In the genomic region with DNA sequence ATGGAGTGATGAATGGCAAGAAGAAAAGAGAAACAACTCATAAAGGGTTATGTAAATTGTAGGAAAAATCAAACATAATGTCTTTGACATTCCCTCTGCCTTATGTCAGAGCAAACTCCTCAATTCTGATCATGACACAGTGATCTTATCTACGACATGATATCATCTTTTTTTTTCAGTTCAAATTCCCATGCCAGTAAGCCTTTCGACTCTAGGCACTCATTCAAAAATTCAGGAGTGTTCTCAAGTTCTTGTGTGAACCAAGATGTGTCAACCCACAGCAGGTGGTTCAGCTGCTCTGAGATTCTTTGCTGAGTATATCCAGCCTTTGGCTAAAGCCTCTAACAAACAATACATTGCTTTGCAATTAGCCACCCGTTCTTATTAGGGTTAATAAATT, we compare ENCODE assay signal across 25 cellular contexts.
DNase-seq lines count a peak whose midpoint lies in the region; ATAC-seq and TF ChIP-seq lines count a peak whose summit lies in the region.
"Had no signal": no experiment of that assay in that cellular context is flagged by ENCODE, and none has a peak within 500 bp of the region (broad histone marks: within the 10 kb centered on the region; RNA-seq: fewer than 3 reads in every experiment).

No MANE protein-coding gene starts in this region.

- no peak overlapping the region for H2AFZ ChIP-seq in smooth muscle cell (ENCODE audit: low read depth)
- H2AFZ ChIP-seq: parathyroid adenoma had no signal

- intact Hi-C loops in psoas muscle (cut with DNase I): no loop called here
- intact Hi-C loops in Calu3 (cut with micrococcal nuclease; ENCODE audit: unreplicated experiment): no loop called here

- TF ChIP-seq CTCF in choroid plexus epithelial cell (conservative IDR thresholded peaks at IDR 0.05; ENCODE audit: low read depth, low read length): no peak
- TF ChIP-seq CTCF in psoas muscle (IDR thresholded peaks at IDR 0.05): no peak
- TF ChIP-seq CTCF in smooth muscle cell (IDR thresholded peaks at IDR 0.05; ENCODE audit: borderline replicate concordance, insufficient read depth, poor library complexity, severe bottlenecking): no peak
- no peak for TF ChIP-seq CTCF in Calu3 (IDR thresholded peaks at IDR 0.05; ENCODE audit: unreplicated experiment)

- H3K9me3 Mint-ChIP-seq in Calu3 (ENCODE audit: low read depth, unreplicated experiment): no peaks in the 10 kb centered on the region

- H3K4me1 Mint-ChIP-seq in Calu3 (ENCODE audit: low read depth, unreplicated experiment): no peaks in the 10 kb centered on the region
- H3K4me1 Mint-ChIP-seq: CD4-positive, CD25-positive, alpha-beta regulatory T cell; central memory CD8-positive, alpha-beta T cell; stimulated activated naive CD8-positive, alpha-beta T cell treated with anti-CD3 and anti-CD28 coated beads, Interleukin-15, amount 100 ng/mL, for 72 hours had no signal

- H3K27ac ChIP-seq in psoas muscle: peak overlapping the region; percentile 54
- H3K27ac ChIP-seq in smooth muscle cell (ENCODE audit: low read depth): no peak overlapping the region
- H3K27ac ChIP-seq: gastroesophageal sphincter, parathyroid adenoma, transverse colon, VCaP had no signal

- H3F3A ChIP-seq in smooth muscle cell (ENCODE audit: low read depth): peaks cover 4% of the 10 kb centered on the region

- H3K4me3 ChIP-seq in choroid plexus epithelial cell (ENCODE audit: low read depth, low read length) (no peak overlapping the region), psoas muscle (no peak overlapping the region), smooth muscle cell (no peak overlapping the region)
- H3K4me3 ChIP-seq: gastroesophageal sphincter, transverse colon had no signal

- no peaks in the 10 kb centered on the region for H3K27me3 Mint-ChIP-seq in Calu3 (ENCODE audit: unreplicated experiment)
- H3K27me3 Mint-ChIP-seq: CD4-positive, CD25-positive, alpha-beta regulatory T cell; central memory CD8-positive, alpha-beta T cell; natural killer cell treated with Interleukin-12 subunit alpha and Interleukin-12 subunit beta and Interleukin-15 and Interleukin-18, amount 100 ng/mL, for 72 hours; stimulated activated naive CD8-positive, alpha-beta T cell treated with anti-CD3 and anti-CD28 coated beads, Interleukin-15, amount 100 ng/mL, for 72 hours had no signal

- no peak overlapping the region for H3K27ac Mint-ChIP-seq in Calu3 (ENCODE audit: unreplicated experiment)
- H3K27ac Mint-ChIP-seq: CD4-positive, CD25-positive, alpha-beta regulatory T cell; natural killer cell treated with Interleukin-12 subunit alpha and Interleukin-12 subunit beta and Interleukin-15 and Interleukin-18, amount 100 ng/mL, for 72 hours; stimulated activated naive CD8-positive, alpha-beta T cell treated with anti-CD3 and anti-CD28 coated beads, Interleukin-15, amount 100 ng/mL, for 72 hours had no signal

- no peaks in the 10 kb centered on the region for H3K79me2 ChIP-seq in smooth muscle cell (ENCODE audit: low read depth)
- H3K79me2 ChIP-seq: parathyroid adenoma had no signal

- no peaks in the 10 kb centered on the region for H3K36me3 ChIP-seq in psoas muscle (ENCODE audit: insufficient read depth in 1 of 2, low read depth in 1 of 2)
- H3K36me3 ChIP-seq in smooth muscle cell (ENCODE audit: low read depth): no peaks in the 10 kb centered on the region
- H3K36me3 ChIP-seq: gastroesophageal sphincter, transverse colon had no signal

- WGBS in psoas muscle, 3 donors: 16 to 33% (median 20%) methylated on average over 3 of the region's 3 CpGs
- WGBS in smooth muscle cell (ENCODE audit: low lambda C conversion rate): 68% methylated on average over 3 of the region's 3 CpGs

- no peaks in the 10 kb centered on the region for H4K20me1 ChIP-seq in smooth muscle cell (ENCODE audit: low read depth)

- no peak overlapping the region for H3K9ac ChIP-seq in smooth muscle cell (ENCODE audit: low read depth)
- H3K9ac ChIP-seq: parathyroid adenoma had no signal

- H3K4me1 ChIP-seq in psoas muscle (peaks cover 14% of the 10 kb centered on the region), smooth muscle cell (ENCODE audit: low read depth) (no peaks in the 10 kb centered on the region)
- H3K4me1 ChIP-seq: transverse colon had no signal

- no peak overlapping the region for H3K4me3 Mint-ChIP-seq in Calu3 (ENCODE audit: low read depth, unreplicated experiment)
- H3K4me3 Mint-ChIP-seq: CD4-positive, CD25-positive, alpha-beta regulatory T cell; central memory CD8-positive, alpha-beta T cell; natural killer cell treated with Interleukin-12 subunit alpha and Interleukin-12 subunit beta and Interleukin-15 and Interleukin-18, amount 100 ng/mL, for 72 hours; stimulated activated naive CD8-positive, alpha-beta T cell treated with anti-CD3 and anti-CD28 coated beads, Interleukin-15, amount 100 ng/mL, for 72 hours had no signal

- H3K36me3 Mint-ChIP-seq in Calu3 (ENCODE audit: insufficient read depth, unreplicated experiment): no peaks in the 10 kb centered on the region
- H3K36me3 Mint-ChIP-seq: CD4-positive, CD25-positive, alpha-beta regulatory T cell; natural killer cell treated with Interleukin-12 subunit alpha and Interleukin-12 subunit beta and Interleukin-15 and Interleukin-18, amount 100 ng/mL, for 72 hours had no signal

- ATAC-seq in psoas muscle (peak; percentile 64 to 79 (median 78)), GM18870 (IDR thresholded peaks at IDR 0.05; ENCODE audit: unreplicated experiment) (no peak), HG03432 (IDR thresholded peaks at IDR 0.05; ENCODE audit: unreplicated experiment) (no peak)
- ATAC-seq: gastroesophageal sphincter; natural killer cell treated with Interleukin-12 subunit alpha and Interleukin-12 subunit beta and Interleukin-15 and Interleukin-18, amount 100 ng/mL, for 72 hours; Right ventricle myocardium inferior; stimulated activated naive CD8-positive, alpha-beta T cell treated with anti-CD3 and anti-CD28 coated beads, Interleukin-15, amount 100 ng/mL, for 72 hours had no signal

- H3K4me2 ChIP-seq in smooth muscle cell: no peak overlapping the region

- no peaks in the 10 kb centered on the region for H3K27me3 ChIP-seq in psoas muscle (ENCODE audit: insufficient read depth in 3 of 3, low read length in 2 of 3)
- H3K27me3 ChIP-seq in smooth muscle cell (ENCODE audit: low read depth): peaks cover 6% of the 10 kb centered on the region
- H3K27me3 ChIP-seq: gastroesophageal sphincter, transverse colon had no signal

- no TSS peak for BruUV-seq in Calu3 (replicated peaks; lab: Mats Ljungman, UMichigan)

- CTCF ChIA-PET in Calu3 (lab: Charles Lee): no interaction called here

- DNase-seq in HT1080 (ENCODE audit: low read depth) (peak; percentile 3), NCI-H2196 (lab: John Stamatoyannopoulos, UW; ENCODE audit: unreplicated experiment) (peak; percentile 29), choroid plexus epithelial cell (ENCODE audit: low read depth) (peak; percentile 83), psoas muscle (no peak), smooth muscle cell (lab: John Stamatoyannopoulos, UW; ENCODE audit: unreplicated experiment) (no peak), Calu3 (no peak)
- DNase-seq: amniotic stem cell; CD4-positive, CD25-positive, alpha-beta regulatory T cell; DMS79; kidney glomerular epithelial cell; mesenchymal stem cell; NCI-H2081 treated with DMSO at 0.1 percent for 48 hours; NCI-H748 treated with DMSO at 0.1 percent for 48 hours; stimulated activated CD4-positive, alpha-beta T cell treated with anti-CD3 and anti-CD28 coated beads, Interleukin-4, amount 100 ng/mL, for 1 hour; stimulated activated naive CD8-positive, alpha-beta T cell treated with anti-CD3 and anti-CD28 coated beads, Interleukin-15, amount 100 ng/mL, for 72 hours; T-helper 1 cell; transverse colon had no signal

- H3K9me3 ChIP-seq in psoas muscle: no peaks in the 10 kb centered on the region
- H3K9me3 ChIP-seq in smooth muscle cell (replicated peaks; ENCODE audit: low read depth): no peaks in the 10 kb centered on the region
- H3K9me3 ChIP-seq: gastroesophageal sphincter, transverse colon had no signal

Comparison
In these comparisons a context has a peak if more than half of its experiments do, and no peak if none do; other contexts are left out.
1. DNase-seq: peak in HT1080 (single experiment), NCI-H2196 (single experiment) and choroid plexus epithelial cell (single experiment); none in psoas muscle (0 of 2), smooth muscle cell (single experiment) and Calu3 (single experiment).
2. ATAC-seq: peak in psoas muscle (4 of 4); none in GM18870 (single experiment) and HG03432 (single experiment).